19 cellular contexts compared by ENCODE assay signal in the genomic region with DNA sequence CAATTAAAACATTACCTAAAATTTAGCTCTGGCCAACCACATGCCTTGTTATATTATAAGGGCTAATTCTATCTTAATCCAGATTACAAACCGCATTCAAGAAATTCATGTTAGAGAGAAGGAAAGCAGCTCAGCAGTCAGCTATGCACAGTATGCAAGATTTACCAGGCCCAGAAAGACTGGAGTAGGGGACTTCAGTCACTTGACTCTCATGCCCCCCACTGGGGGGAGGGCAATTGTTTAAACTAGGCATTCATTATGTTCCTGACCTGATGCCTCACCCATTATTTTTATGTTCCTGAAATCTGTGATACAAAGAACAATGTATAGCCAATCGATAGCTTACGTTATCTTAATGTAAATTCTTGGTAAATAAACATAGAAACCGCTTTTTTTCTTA.
DNase-seq lines count a peak whose midpoint lies in the region; ATAC-seq and TF ChIP-seq lines count a peak whose summit lies in the region.
"Had no signal": no experiment of that assay in that cellular context is flagged by ENCODE, and none has a peak within 500 bp of the region (broad histone marks: within the 10 kb centered on the region; RNA-seq: fewer than 3 reads in every experiment).

No MANE protein-coding gene starts in this region.

- H3K27ac Mint-ChIP-seq in activated naive CD4-positive, alpha-beta T cell treated with anti-CD3 and anti-CD28 coated beads, Interleukin-2, amount 50 U/mL, for 24 hours, result no peak overlapping the region
- H3K27ac Mint-ChIP-seq in activated naive CD4-positive, alpha-beta T cell treated with anti-CD3 and anti-CD28 coated beads, Interleukin-2, amount 50 U/mL, for 72 hours, result no peak overlapping the region
- peak overlapping the region; percentile 65 for H3K27ac Mint-ChIP-seq in progenitor cell of endocrine pancreas
- H3K27ac Mint-ChIP-seq: activated naive CD8-positive, alpha-beta T cell treated with anti-CD3 and anti-CD28 coated beads for 36 hours; activated T-cell treated with anti-CD3 and anti-CD28 coated beads, Interleukin-2, amount 50 U/mL, for 72 hours; dendritic cell treated with granulocyte-macrophage colony-stimulating factor and Interleukin-4, amounts not matched to agents 40 ng/mL and 50 ng/mL, for 4 days had no signal

- no peaks in the 10 kb centered on the region for H3K27me3 Mint-ChIP-seq in activated naive CD4-positive, alpha-beta T cell treated with anti-CD3 and anti-CD28 coated beads, Interleukin-2, amount 50 U/mL, for 24 hours
- no peaks in the 10 kb centered on the region for H3K27me3 Mint-ChIP-seq in progenitor cell of endocrine pancreas
- H3K27me3 Mint-ChIP-seq: activated naive CD8-positive, alpha-beta T cell treated with anti-CD3 and anti-CD28 coated beads for 36 hours; dendritic cell treated with granulocyte-macrophage colony-stimulating factor and Interleukin-4, amounts not matched to agents 40 ng/mL and 50 ng/mL, for 4 days had no signal

- TF ChIP-seq CTCF in progenitor cell of endocrine pancreas (IDR thresholded peaks at IDR 0.05; ENCODE audit: unreplicated experiment), result no peak

- ATAC-seq in activated naive CD4-positive, alpha-beta T cell treated with anti-CD3 and anti-CD28 coated beads, Interleukin-2, amount 50 U/mL, for 72 hours, result no peak
- ATAC-seq in GM18519 (IDR thresholded peaks at IDR 0.05; ENCODE audit: low FRiP score, unreplicated experiment), result no peak
- ATAC-seq: activated T-cell treated with anti-CD3 and anti-CD28 coated beads, Interleukin-2, amount 50 U/mL, for 72 hours; left colon; SK-N-SH treated with all-trans-retinoic acid at 6 μM for 48 hours had no signal

- peak overlapping the region; percentile 9 for H3K4me3 Mint-ChIP-seq in activated naive CD4-positive, alpha-beta T cell treated with anti-CD3 and anti-CD28 coated beads, Interleukin-2, amount 50 U/mL, for 24 hours
- H3K4me3 Mint-ChIP-seq in progenitor cell of endocrine pancreas (ENCODE audit: low read depth), result peak overlapping the region; percentile 27
- H3K4me3 Mint-ChIP-seq: activated naive CD8-positive, alpha-beta T cell treated with anti-CD3 and anti-CD28 coated beads for 36 hours; activated T-cell treated with anti-CD3 and anti-CD28 coated beads, Interleukin-2, amount 50 U/mL, for 72 hours; dendritic cell treated with granulocyte-macrophage colony-stimulating factor and Interleukin-4, amounts not matched to agents 40 ng/mL and 50 ng/mL, for 4 days had no signal

- peaks cover 90% of the 10 kb centered on the region for H3K4me1 Mint-ChIP-seq in activated naive CD4-positive, alpha-beta T cell treated with anti-CD3 and anti-CD28 coated beads, Interleukin-2, amount 50 U/mL, for 24 hours
- H3K4me1 Mint-ChIP-seq in progenitor cell of endocrine pancreas (ENCODE audit: low read depth), result peaks cover 35% of the 10 kb centered on the region

- peaks cover 20% of the 10 kb centered on the region for H3K36me3 Mint-ChIP-seq in activated naive CD4-positive, alpha-beta T cell treated with anti-CD3 and anti-CD28 coated beads, Interleukin-2, amount 50 U/mL, for 24 hours
- peaks cover 15 to 28% of the 10 kb centered on the region in 2 donors for H3K36me3 Mint-ChIP-seq in activated naive CD4-positive, alpha-beta T cell treated with anti-CD3 and anti-CD28 coated beads, Interleukin-2, amount 50 U/mL, for 72 hours
- H3K36me3 Mint-ChIP-seq in progenitor cell of endocrine pancreas (ENCODE audit: insufficient read depth), result peaks cover 7% of the 10 kb centered on the region

- no peaks in the 10 kb centered on the region for H3K9me3 Mint-ChIP-seq in activated naive CD4-positive, alpha-beta T cell treated with anti-CD3 and anti-CD28 coated beads, Interleukin-2, amount 50 U/mL, for 24 hours
- peaks cover 12 to 17% of the 10 kb centered on the region in 2 donors for H3K9me3 Mint-ChIP-seq in activated naive CD4-positive, alpha-beta T cell treated with anti-CD3 and anti-CD28 coated beads, Interleukin-2, amount 50 U/mL, for 72 hours
- H3K9me3 Mint-ChIP-seq in progenitor cell of endocrine pancreas (ENCODE audit: low read depth), result peaks cover 4% of the 10 kb centered on the region

- DNase-seq in activated naive CD4-positive, alpha-beta T cell treated with anti-CD3 and anti-CD28 coated beads, Interleukin-2, amount 50 U/mL, for 72 hours (ENCODE audit: low spot score in 2 of 2), result no peak
- DNase-seq in NCI-H2227 (lab: John Stamatoyannopoulos, UW; ENCODE audit: unreplicated experiment), result peak; percentile 15
- peak; percentile 64 for DNase-seq in iPS DF 19.7 (ENCODE audit: low read depth, low spot score)
- no peak for DNase-seq in progenitor cell of endocrine pancreas (ENCODE audit: low spot score, unreplicated experiment)
- no peak for DNase-seq in germinal center (ENCODE audit: low spot score)
- no peak for DNase-seq in ecto neural progenitor cell (ENCODE audit: low spot score)
- DNase-seq: activated naive CD8-positive, alpha-beta T cell treated with anti-CD3 and anti-CD28 coated beads for 36 hours; activated T-cell treated with anti-CD3 and anti-CD28 coated beads, Interleukin-2, amount 50 U/mL, for 72 hours; DMS153; hippocampal formation; left colon; NCI-H2171 treated with DMSO at 0.1 percent for 48 hours; RPMI8226; T-helper 9 cell; testis had no signal

Comparison
In these comparisons a context has a peak if more than half of its experiments do, and no peak if none do; other contexts are left out.
1. DNase-seq: peak in NCI-H2227 (single experiment) and iPS DF 19.7 (single experiment); none in activated naive CD4-positive, alpha-beta T cell treated with anti-CD3 and anti-CD28 coated beads, Interleukin-2, amount 50 U/mL, for 72 hours (0 of 2), progenitor cell of endocrine pancreas (single experiment), germinal center (single experiment) and ecto neural progenitor cell (single experiment).